In the genomic region with DNA sequence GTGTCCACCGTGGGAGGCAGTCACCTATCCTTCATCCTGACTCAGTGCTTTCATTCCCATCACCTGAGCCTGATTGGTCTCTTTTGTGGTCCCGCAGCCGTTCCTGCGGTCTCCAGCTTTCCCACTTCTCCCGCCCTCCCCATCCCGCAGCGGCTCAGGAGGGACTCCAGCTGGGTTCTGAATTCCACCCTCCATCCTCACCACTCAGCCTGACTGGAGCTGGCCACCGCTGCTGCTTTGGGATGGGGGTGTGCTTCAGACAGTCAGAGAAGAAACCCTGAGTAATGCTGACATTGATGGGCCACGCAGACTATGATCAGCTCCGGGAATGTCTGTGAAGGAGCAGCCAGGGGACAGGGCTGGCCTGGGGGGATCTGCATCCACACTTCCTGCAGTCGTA, we compare ENCODE assay signal across 19 cellular contexts. TPM values are rescaled to one million over a fixed set of nuclear protein-coding genes. Genes with fewer than 3 reads are reported as not detected.
DNase-seq lines count a peak whose midpoint lies in the region; ATAC-seq and TF ChIP-seq lines count a peak whose summit lies in the region.
"Had no signal": no experiment of that assay in that cellular context is flagged by ENCODE, and none has a peak within 500 bp of the region (broad histone marks: within the 10 kb centered on the region; RNA-seq: fewer than 3 reads in every experiment).

No MANE protein-coding gene starts in this region.

- TF ChIP-seq CTCF in foreskin keratinocyte (conservative IDR thresholded peaks at IDR 0.05), result no peak

- H2BK5ac ChIP-seq in mesendoderm (ENCODE audit: low read length), result no peak overlapping the region

- no peak overlapping the region for H3K56ac ChIP-seq in mesendoderm (ENCODE audit: low read length)

- ATAC-seq in left ventricle myocardium superior (no peak), Right ventricle myocardium inferior (no peak), foreskin keratinocyte (peak; percentile 7), GM19351 (IDR thresholded peaks at IDR 0.05; ENCODE audit: unreplicated experiment) (no peak)

- H4K8ac ChIP-seq in mesendoderm (ENCODE audit: low read depth, low read length), result no peak overlapping the region

- no peak overlapping the region for H3K9ac ChIP-seq in mesendoderm (ENCODE audit: low read length)

- DNase-seq in left ventricle myocardium superior (peak; percentile 16), Right ventricle myocardium inferior (ENCODE audit: missing footprints) (no peak), foreskin keratinocyte (no peak), mesendoderm (peak; percentile 72), NCI-H748 treated with DMSO at 0.1 percent for 48 hours (lab: John Stamatoyannopoulos, UW) (no peak), substantia nigra (lab: John Stamatoyannopoulos, UW) (no peak), activated gamma-delta T cell (lab: John Stamatoyannopoulos, UW) (no peak)
- DNase-seq: 8988T; CD4-positive, CD25-positive, alpha-beta regulatory T cell; COR-L47; GDM1; NCI-H1092 treated with DMSO at 0.1 percent for 48 hours; NCI-H2081; NCI-H2171 treated with DMSO at 0.1 percent for 48 hours; NCI-H446 treated with DMSO at 0.1 percent for 48 hours; NCI-H69; Peyer's patch; SHP77 treated with DMSO at 0.1 percent for 48 hours had no signal

- peaks cover 18% of the 10 kb centered on the region for H3K4me1 ChIP-seq in foreskin keratinocyte
- peaks cover 4% of the 10 kb centered on the region for H3K4me1 ChIP-seq in mesendoderm (ENCODE audit: control insufficient read depth, low read depth, low read length)
- H3K4me1 ChIP-seq: Peyer's patch had no signal

- no peak overlapping the region for H3K4ac ChIP-seq in mesendoderm (ENCODE audit: low read depth, low read length)

- WGBS in mesendoderm (ENCODE audit: extremely low coverage, insufficient coverage, low lambda C conversion rate), result no CpG with 5 or more reads among the region's 11 CpGs

- H3K23ac ChIP-seq in mesendoderm (ENCODE audit: low read length), result no peak overlapping the region

- no peak overlapping the region for H3K4me2 ChIP-seq in mesendoderm (ENCODE audit: low read length)

- intact Hi-C loops in left ventricle myocardium superior (cut with micrococcal nuclease), result no loop called here
- intact Hi-C loops in Right ventricle myocardium inferior (cut with DNase I), result loop anchor here (10.0 kb wide), 1 partner anchor 75 kb away; a partner anchor contains a TSS

- H3K18ac ChIP-seq in mesendoderm (ENCODE audit: low read length), result no peak overlapping the region

- H3K79me2 ChIP-seq in mesendoderm (ENCODE audit: control insufficient read depth, insufficient read depth, low read length), result no peaks in the 10 kb centered on the region

- no peaks in the 10 kb centered on the region for H3K36me3 ChIP-seq in mesendoderm (ENCODE audit: control insufficient read depth, insufficient read depth, low read length)
- H3K36me3 ChIP-seq: Peyer's patch had no signal

- H3K4me3 ChIP-seq in mesendoderm (ENCODE audit: low read length), result no peak overlapping the region
- H3K4me3 ChIP-seq: Peyer's patch had no signal

- no peak overlapping the region for H4K5ac ChIP-seq in mesendoderm (ENCODE audit: low read length)

- H3K27ac ChIP-seq in foreskin keratinocyte, result no peak overlapping the region
- no peak overlapping the region for H3K27ac ChIP-seq in mesendoderm (ENCODE audit: low read depth, low read length)
- H3K27ac ChIP-seq in substantia nigra (ENCODE audit: low read depth, low read length, poor library complexity, severe bottlenecking), result no peak overlapping the region

- peaks cover 7% of the 10 kb centered on the region for H3K79me1 ChIP-seq in mesendoderm (ENCODE audit: low read length)

- no peak overlapping the region for H2AK5ac ChIP-seq in mesendoderm (ENCODE audit: low read length)

- H2BK15ac ChIP-seq in mesendoderm (replicated peaks; ENCODE audit: low read depth), result no peak overlapping the region

- H3K27me3 ChIP-seq in foreskin keratinocyte, result no peaks in the 10 kb centered on the region
- H3K27me3 ChIP-seq in mesendoderm (ENCODE audit: insufficient read depth, low read length, poor library complexity), result no peaks in the 10 kb centered on the region
- H3K27me3 ChIP-seq: Peyer's patch had no signal

- no peak overlapping the region for H2BK120ac ChIP-seq in mesendoderm (ENCODE audit: low read depth, low read length)

RNA-seq across cellular contexts. Expression of a gene that starts 46.0 kb away (rescaled TPM):
- total RNA-seq in left ventricle myocardium superior (not detected), Right ventricle myocardium inferior (not detected), foreskin keratinocyte (not detected in 2 replicates)
- polyA plus RNA-seq in foreskin keratinocyte, result 0.02 TPM in 1 of 2 replicates, not detected in the other
- 0.11 TPM for polyA plus RNA-seq in mesendoderm (2013, experiment 1 of 2)
- polyA plus RNA-seq in mesendoderm (2013, experiment 2 of 2), result 0.32 TPM
- total RNA-seq: CD4-positive, CD25-positive, alpha-beta regulatory T cell; Peyer's patch had no signal
- polyA plus RNA-seq: CD4-positive, CD25-positive, alpha-beta regulatory T cell had no signal

Comparison
In these comparisons a context has a peak if more than half of its experiments do, and no peak if none do; other contexts are left out.
1. DNase-seq: peak in left ventricle myocardium superior (single experiment) and mesendoderm (single experiment); none in Right ventricle myocardium inferior (single experiment), foreskin keratinocyte (0 of 2), NCI-H748 treated with DMSO at 0.1 percent for 48 hours (single experiment), substantia nigra (0 of 49) and activated gamma-delta T cell (single experiment).